In the genomic region with DNA sequence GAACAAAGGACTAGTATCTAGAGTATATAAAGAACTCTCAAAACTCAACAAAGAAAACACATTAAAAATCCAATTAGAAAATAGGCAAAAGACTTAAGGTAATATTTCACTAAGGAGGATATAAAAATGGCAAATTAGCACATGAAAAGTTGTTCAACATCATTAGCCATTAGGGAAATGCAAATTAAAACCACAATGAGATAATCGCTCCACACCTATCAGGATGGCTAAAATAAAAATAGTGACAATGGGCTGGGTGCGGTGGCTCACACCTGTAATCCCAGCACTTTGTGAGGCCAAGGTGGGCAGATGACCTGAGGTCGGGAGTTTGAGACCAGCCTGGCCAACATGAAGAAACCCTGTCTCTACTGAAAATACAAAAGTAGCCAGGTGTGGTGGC, we compare ENCODE assay signal across 1 cellular context. TPM values are rescaled to one million over a fixed set of nuclear protein-coding genes. Genes with fewer than 3 reads are reported as not detected.
"Had no signal": no experiment of that assay in that cellular context is flagged by ENCODE, and none has a peak within 500 bp of the region (broad histone marks: within the 10 kb centered on the region; RNA-seq: fewer than 3 reads in every experiment).

No MANE protein-coding gene starts in this region.

RNA-seq across cellular contexts. Expression of gene HLA-DMB, which starts 59.9 kb away (rescaled TPM):
- total RNA-seq: SJCRH30 had no signal
